ENCODE assay signal across 13 cellular contexts in genomic region chr17:6163632-6164319, GRCh38.
A peak's percentile ranks its signal among the peaks of the same experiment; 100 is the strongest.
DNase-seq lines count a peak whose midpoint lies in the region; ATAC-seq, FAIRE-seq and TF ChIP-seq lines count a peak whose summit lies in the region.
"Had no signal": no experiment of that assay in that cellular context is flagged by ENCODE, and none has a peak within 500 bp of the region (broad histone marks: within the 10 kb centered on the region; RNA-seq: fewer than 3 reads in every experiment).

No MANE protein-coding gene starts in this region.

- no peaks in the 10 kb centered on the region for H3K27me3 ChIP-seq in bronchial epithelial cell (ENCODE audit: control insufficient read depth, insufficient read depth, low read length)

- peak; percentile 32 for FAIRE-seq in bronchial epithelial cell (lab: Jason Lieb, UNC)
- FAIRE-seq: A204.1, TTC549 had no signal

- DNase-seq in SHP77 (lab: John Stamatoyannopoulos, UW), result peak; percentile 22 to 40
- no peak for DNase-seq in SHP77 treated with DMSO at 0.1 percent for 48 hours (lab: John Stamatoyannopoulos, UW)
- DNase-seq in NCI-H2171 treated with DMSO at 0.1 percent for 48 hours (lab: John Stamatoyannopoulos, UW), result peak; percentile 92
- peak; percentile 26 for DNase-seq in bronchial epithelial cell (ENCODE audit: low read depth)
- peak; percentile 21 for DNase-seq in superior temporal gyrus (ENCODE audit: extremely low spot score)
- DNase-seq in globus pallidus (ENCODE audit: low spot score), result no peak
- DNase-seq: effector memory CD8-positive, alpha-beta T cell; Kasumi-1; OCI-M1 had no signal

- H3K4me3 ChIP-seq in bronchial epithelial cell (ENCODE audit: low read depth, low read length), result no peak overlapping the region

- TF ChIP-seq CTCF in bronchial epithelial cell (IDR thresholded peaks at IDR 0.05; ENCODE audit: insufficient read depth, low read length, severe bottlenecking), result no peak

- no peaks in the 10 kb centered on the region for H3K36me3 ChIP-seq in bronchial epithelial cell (ENCODE audit: control insufficient read depth, insufficient read depth, low read length)

- no peak for ATAC-seq in GM21367 (IDR thresholded peaks at IDR 0.05; ENCODE audit: unreplicated experiment)
- ATAC-seq in HG03354 (IDR thresholded peaks at IDR 0.05; ENCODE audit: poor library complexity, severe bottlenecking, unreplicated experiment), result no peak
- ATAC-seq: effector memory CD8-positive, alpha-beta T cell had no signal

Comparison
In these comparisons a context has a peak if more than half of its experiments do, and no peak if none do; other contexts are left out.
1. DNase-seq: peak in SHP77 (2 of 2), NCI-H2171 treated with DMSO at 0.1 percent for 48 hours (single experiment), bronchial epithelial cell (single experiment) and superior temporal gyrus (single experiment); none in SHP77 treated with DMSO at 0.1 percent for 48 hours (single experiment) and globus pallidus (single experiment).